1 cellular context compared by ENCODE assay signal in genomic region chr5:119344231-119344630, GRCh38.
TF ChIP-seq lines count a peak whose summit lies in the region.

No MANE protein-coding gene starts in this region.

TF ChIP-seq in endothelial cell of umbilical vein, 7 proteins besides CTCF, POLR2A, EP300 and RAD21 (continued from another document):
- no peak for TF ChIP-seq MAX (IDR thresholded peaks at IDR 0.05; ENCODE audit: insufficient read depth, insufficient read length)
- no peak for TF ChIP-seq GATA2 (IDR thresholded peaks at IDR 0.05; ENCODE audit: insufficient read depth, insufficient read length, low read depth, low read length)
- TF ChIP-seq EZH2 (IDR thresholded peaks at IDR 0.05; ENCODE audit: borderline replicate concordance, low read depth, low read length, severe bottlenecking), result no peak
- no peak for TF ChIP-seq MYC (IDR thresholded peaks at IDR 0.05; ENCODE audit: low read depth, low read length)
- no peak for TF ChIP-seq FOS (IDR thresholded peaks at IDR 0.05; ENCODE audit: borderline replicate concordance, insufficient read depth, low read length)
- no peak for TF ChIP-seq POLR2AphosphoS5 (IDR thresholded peaks at IDR 0.05; ENCODE audit: insufficient read depth, low read depth, low read length)
